ENCODE assay signal across 13 cellular contexts in the genomic region with DNA sequence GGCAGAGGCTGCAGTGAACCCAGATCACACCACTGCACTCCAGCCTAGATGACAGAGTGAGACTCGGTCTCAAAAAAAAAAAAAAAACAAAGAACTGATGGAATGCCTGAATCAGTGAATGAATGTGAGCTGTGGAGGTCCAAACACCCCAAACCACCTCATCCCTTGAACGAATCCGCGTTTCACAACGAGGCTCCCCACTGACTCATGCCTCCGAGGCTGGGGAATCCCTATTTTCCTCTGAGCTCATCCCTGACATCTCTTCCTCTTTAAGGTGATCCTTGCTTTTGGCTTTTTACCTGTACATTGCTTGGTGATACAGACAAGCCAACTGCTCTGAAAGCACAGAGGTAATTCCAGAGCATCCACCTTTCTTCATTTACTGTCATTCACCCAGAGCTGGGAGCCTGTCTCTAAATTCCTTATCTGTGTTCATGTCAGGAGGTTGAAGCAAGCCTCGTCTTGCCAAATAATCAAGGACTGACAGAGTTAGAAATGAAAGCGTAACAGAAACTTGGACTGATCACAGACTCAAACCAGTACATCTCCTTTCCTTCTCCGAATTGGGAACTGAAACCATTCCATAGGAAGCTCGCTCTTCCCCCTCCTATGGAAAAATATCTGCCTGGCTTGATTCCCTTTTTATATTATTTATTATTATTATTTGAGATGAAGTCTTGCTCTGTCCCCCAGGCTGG. TPM values are rescaled to one million over a fixed set of nuclear protein-coding genes. Genes with fewer than 3 reads are reported as not detected.
DNase-seq lines count a peak whose midpoint lies in the region; FAIRE-seq and TF ChIP-seq lines count a peak whose summit lies in the region.
"Not testable (repeated sequence)": the region's sequence is repeated elsewhere in the genome, so short reads cannot be mapped to it uniquely, and the experiment has no call there.
"Had no signal": no experiment of that assay in that cellular context is flagged by ENCODE, and none has a peak within 500 bp of the region (broad histone marks: within the 10 kb centered on the region; RNA-seq: fewer than 3 reads in every experiment).

No MANE protein-coding gene starts in this region.

- peak; percentile 80 for FAIRE-seq in GM19239 (lab: Jason Lieb, UNC)

- not testable (repeated sequence) for H2AFZ ChIP-seq in mammary epithelial cell (ENCODE audit: low read depth, low read length); hepatocyte

- POLR2A ChIA-PET in RWPE1 (lab: Yijun Ruan, JAX; ENCODE audit: low non-redundant PET): not testable (repeated sequence)

- not testable (repeated sequence) for H3K79me2 ChIP-seq in mammary epithelial cell (ENCODE audit: insufficient read depth, low read length); hepatocyte

- intact Hi-C loops in mammary epithelial cell (cut with micrococcal nuclease); esophagus squamous epithelium (cut with DNase I): not testable (repeated sequence)

- H3K9ac ChIP-seq in mammary epithelial cell (ENCODE audit: insufficient read depth, low read length); subcutaneous abdominal adipose tissue (ENCODE audit: low read length in 5 of 5): not testable (repeated sequence)

- H3K9me3 ChIP-seq in mammary epithelial cell (replicated peaks; ENCODE audit: insufficient read depth, low read length); esophagus squamous epithelium; hepatocyte (ENCODE audit: low read depth); neutrophil; subcutaneous abdominal adipose tissue (ENCODE audit: control insufficient read depth in 5 of 5, low read length in 5 of 5): not testable (repeated sequence)

- dilution Hi-C loops in mammary epithelial cell (cut with HindIII; ENCODE audit: low sequenced_read_pairs): not testable (repeated sequence)

- H4K20me1 ChIP-seq in mammary epithelial cell (ENCODE audit: insufficient read depth, low read length); hepatocyte (ENCODE audit: insufficient read depth, poor library complexity, severe bottlenecking): not testable (repeated sequence)

- CTCF ChIA-PET in RWPE1 (lab: Yijun Ruan, JAX); mammary epithelial cell (lab: Charles Lee; ENCODE audit: low non-redundant PET): not testable (repeated sequence)

- H3K4me1 ChIP-seq in mammary epithelial cell (ENCODE audit: insufficient read depth, low read length); hepatocyte (ENCODE audit: insufficient read depth): not testable (repeated sequence)
- H3K4me1 ChIP-seq in esophagus squamous epithelium (peaks cover 0 to 21% (median 5%) of the 10 kb centered on the region in 3 donors), neutrophil (ENCODE audit: control insufficient read depth in 1 of 2, insufficient read depth in 1 of 2, low read depth in 1 of 2, low read length in 1 of 2) (peaks cover 19 to 34% of the 10 kb centered on the region in 2 experiments), subcutaneous abdominal adipose tissue (ENCODE audit: control insufficient read depth in 5 of 5, insufficient read depth in 5 of 5, low read length in 5 of 5) (peaks cover 0 to 20% (median 18%) of the 10 kb centered on the region in 5 donors)

- WGBS in mammary epithelial cell (ENCODE audit: low coverage, missing lambda C conversion rate): no CpG with 5 or more reads among the region's 10 CpGs
- 21 to 28% methylated on average over 3 to 4 of the region's 10 CpGs for WGBS in esophagus squamous epithelium, 2 donors
- WGBS in hepatocyte (ENCODE audit: low lambda C conversion rate, missing lambda C conversion rate): 56% methylated on average over 4 of the region's 10 CpGs

- H3K27ac ChIP-seq in RWPE1 (peak overlapping the region; percentile 80), mammary epithelial cell (ENCODE audit: insufficient read depth, low read depth, low read length) (peak overlapping the region; percentile 62), esophagus squamous epithelium (peak overlapping the region; percentile 52 to 85 (median 80)), hepatocyte (peak overlapping the region; percentile 51), subcutaneous abdominal adipose tissue (ENCODE audit: low read depth, low read length) (peak overlapping the region; percentile 84)
- H3K27ac ChIP-seq in neutrophil: not testable (repeated sequence)

- H3K4me3 ChIP-seq in mammary epithelial cell (replicated peaks in 1 of 3; ENCODE audit: insufficient read depth in 1 of 3, low read depth in 2 of 3, low read length in 3 of 3); hepatocyte: not testable (repeated sequence)
- H3K4me3 ChIP-seq in esophagus squamous epithelium (peak overlapping the region in 3 of 4 donors; percentile 22 to 38 (median 35)), neutrophil (ENCODE audit: low read depth in 1 of 2, low read length in 1 of 2) (peak overlapping the region; percentile 70 to 92), subcutaneous abdominal adipose tissue (ENCODE audit: low read depth in 1 of 5, low read length in 5 of 5) (peak overlapping the region in 1 of 5 donors; percentile 44)

- DNase-seq in GM19239 (ENCODE audit: insufficient read length, low spot score); RWPE1 (ENCODE audit: low spot score); mammary epithelial cell; esophagus squamous epithelium (lab: John Stamatoyannopoulos, UW); hepatocyte (ENCODE audit: low spot score): not testable (repeated sequence)

- H3K36me3 ChIP-seq in mammary epithelial cell (ENCODE audit: insufficient read depth, low read length); esophagus squamous epithelium; hepatocyte (replicated peaks; ENCODE audit: insufficient read depth, low read depth); neutrophil; subcutaneous abdominal adipose tissue (ENCODE audit: control insufficient read depth in 5 of 5, insufficient read depth in 5 of 5, low read length in 5 of 5): not testable (repeated sequence)

- TSS peak; percentile 90 for BruUV-seq in mammary epithelial cell (replicated peaks; lab: Mats Ljungman, UMichigan)

- H3K27me3 ChIP-seq in mammary epithelial cell (ENCODE audit: insufficient read depth, low read length); esophagus squamous epithelium; hepatocyte; neutrophil; subcutaneous abdominal adipose tissue (ENCODE audit: control insufficient read depth in 5 of 5, insufficient read depth in 4 of 5, low read length in 5 of 5): not testable (repeated sequence)

- not testable (repeated sequence) for H3K9me2 ChIP-seq in hepatocyte (replicated peaks; ENCODE audit: insufficient read depth)

- in situ Hi-C loops in mammary epithelial cell (cut with MboI; ENCODE audit: low sequenced_read_pairs in 2 of 2): not testable (repeated sequence)

- not testable (repeated sequence) for H3K4me2 ChIP-seq in mammary epithelial cell (ENCODE audit: insufficient read depth, low read depth, low read length); hepatocyte

- not testable (repeated sequence) for TF ChIP-seq CTCF in RWPE1 (conservative IDR thresholded peaks at IDR 0.05; ENCODE audit: low read depth); mammary epithelial cell (conservative IDR thresholded peaks at IDR 0.05 in 1 of 2, IDR thresholded peaks at IDR 0.05 in 1 of 2; ENCODE audit: extremely low read depth in 1 of 2, insufficient read depth in 1 of 2, low read depth in 1 of 2, low read length in 2 of 2); esophagus squamous epithelium (IDR thresholded peaks at IDR 0.05); hepatocyte (IDR thresholded peaks at IDR 0.05; ENCODE audit: poor library complexity); neutrophil (IDR thresholded peaks at IDR 0.05)

- TF ChIP-seq POLR2A in esophagus squamous epithelium (IDR thresholded peaks at IDR 0.05): not testable (repeated sequence)

RNA-seq across cellular contexts. Expression of a gene that starts 3.0 kb away (rescaled TPM):
- total RNA-seq in mammary epithelial cell (under 1 TPM; 0.33 to 0.78 TPM), esophagus squamous epithelium (10 to 100 TPM in 2 of 4 donors, 1 to 10 TPM in 2; 4.7 to 18.8 (median 10.5) TPM), hepatocyte (0.12 and 0.30 TPM in 2 replicates)
- polyA plus RNA-seq in mammary epithelial cell (0.65 TPM), hepatocyte (0.34 and 1.2 TPM in 2 replicates)
- polyA minus RNA-seq in mammary epithelial cell: not detected
- total RNA-seq: CD8-positive, alpha-beta memory T cell; H7; M059J; Peyer's patch; SJCRH30 had no signal
- polyA plus RNA-seq: CD8-positive, alpha-beta memory T cell had no signal

RNA-seq across cellular contexts. Expression of a gene that starts 10.5 kb away (rescaled TPM):
- total RNA-seq in mammary epithelial cell (under 1 TPM; 0.17 to 0.28 TPM), esophagus squamous epithelium (10 to 100 TPM; 12.0 to 24.1 (median 17.7) TPM), hepatocyte (2.1 and 3.8 TPM in 2 replicates)
- polyA plus RNA-seq in mammary epithelial cell (0.19 TPM), hepatocyte (3.7 and 5.0 TPM in 2 replicates)
- not detected for polyA minus RNA-seq in mammary epithelial cell
- total RNA-seq: B cell; CD8-positive, alpha-beta memory T cell; H7; M059J; Peyer's patch; SJCRH30 had no signal
- polyA plus RNA-seq: CD8-positive, alpha-beta memory T cell had no signal

RNA-seq across cellular contexts. Expression of a gene that starts 17.0 kb away (rescaled TPM):
- total RNA-seq in mammary epithelial cell (1 to 10 TPM; 5.5 to 8.8 TPM), esophagus squamous epithelium (under 1 TPM in 1 of 4 donors, not detected in 3; 0.23 TPM), hepatocyte (0.40 and 0.63 TPM in 2 replicates)
- polyA plus RNA-seq in mammary epithelial cell (4.3 TPM), hepatocyte (0.19 TPM in 1 of 2 replicates, not detected in the other)
- 14.1 TPM for polyA minus RNA-seq in mammary epithelial cell
- total RNA-seq: B cell, H7, M059J, Peyer's patch, SJCRH30 had no signal
- polyA plus RNA-seq: CD8-positive, alpha-beta memory T cell had no signal

RNA-seq across cellular contexts. Expression of a gene that starts 39.0 kb away (rescaled TPM):
- 10 to 100 TPM; 42.5 to 73.0 TPM for total RNA-seq in mammary epithelial cell
- polyA plus RNA-seq in mammary epithelial cell: 23.0 TPM
- polyA minus RNA-seq in mammary epithelial cell: 38.3 TPM
- total RNA-seq in esophagus squamous epithelium: 10 to 100 TPM; 23.3 to 40.1 (median 32.3) TPM
- total RNA-seq in hepatocyte: 42.5 and 42.6 TPM in 2 replicates
- 62.8 and 64.8 TPM in 2 replicates for polyA plus RNA-seq in hepatocyte
